ENCODE assay signal across 27 cellular contexts in genomic region chr13:99604636-99605035, GRCh38. TPM values are rescaled to one million over a fixed set of nuclear protein-coding genes. Genes with fewer than 3 reads are reported as not detected.
A peak's percentile ranks its signal among the peaks of the same experiment; 100 is the strongest.
DNase-seq lines count a peak whose midpoint lies in the region; ATAC-seq lines count a peak whose summit lies in the region.
"Had no signal": no experiment of that assay in that cellular context is flagged by ENCODE, and none has a peak within 500 bp of the region (broad histone marks: within the 10 kb centered on the region; RNA-seq: fewer than 3 reads in every experiment).

No MANE protein-coding gene starts in this region.

- peaks cover 60% of the 10 kb centered on the region for H3K4me1 Mint-ChIP-seq in activated naive CD4-positive, alpha-beta T cell treated with anti-CD3 and anti-CD28 coated beads, Interleukin-2, amount 10 ng/mL, durations not matched to agents 7 days and 5 days
- H3K4me1 Mint-ChIP-seq in T-helper 17 cell, result peaks cover 31% of the 10 kb centered on the region
- peaks cover 18% of the 10 kb centered on the region for H3K4me1 Mint-ChIP-seq in memory B cell
- H3K4me1 Mint-ChIP-seq in stimulated activated memory B cell treated with anti-CD40 and anti-IgM and Interleukin-4, amounts not matched to agents 10 μg/mL and 1 μg/mL and 100 μg/mL, for 72 hours, result peaks cover 40% of the 10 kb centered on the region

- H3K36me3 Mint-ChIP-seq in activated naive CD4-positive, alpha-beta T cell treated with anti-CD3 and anti-CD28 coated beads, Interleukin-2, amount 10 ng/mL, durations not matched to agents 7 days and 5 days, result peaks cover 10% of the 10 kb centered on the region
- H3K36me3 Mint-ChIP-seq in T-helper 17 cell (ENCODE audit: low read depth) (no peaks in the 10 kb centered on the region), memory B cell (peaks cover 3% of the 10 kb centered on the region)
- peaks cover 7% of the 10 kb centered on the region for H3K36me3 Mint-ChIP-seq in stimulated activated memory B cell treated with anti-CD40 and anti-IgM and Interleukin-4, amounts not matched to agents 10 μg/mL and 1 μg/mL and 100 μg/mL, for 72 hours

- no peaks in the 10 kb centered on the region for H3K9me3 ChIP-seq in T-helper 17 cell (ENCODE audit: control insufficient read depth, low read length, poor library complexity, severe bottlenecking)
- H3K9me3 ChIP-seq: body of pancreas, esophagus squamous epithelium, heart left ventricle had no signal

- DNase-seq in activated naive CD4-positive, alpha-beta T cell treated with anti-CD3 and anti-CD28 coated beads, Interleukin-2, amount 10 ng/mL, durations not matched to agents 7 days and 5 days, result no peak
- no peak for DNase-seq in activated naive CD4-positive, alpha-beta T cell treated with Interleukin-2 at 50 U/mL for 16 hours
- DNase-seq in T-helper 17 cell, result no peak
- no peak for DNase-seq in memory B cell (ENCODE audit: low spot score in 2 of 2)
- no peak for DNase-seq in NCI-H345 treated with DMSO at 0.1 percent for 48 hours (lab: John Stamatoyannopoulos, UW; ENCODE audit: unreplicated experiment)
- no peak for DNase-seq in effector CD4-positive, alpha-beta T cell
- DNase-seq: activated CD8-positive, alpha-beta T cell treated with anti-CD3 and anti-CD28 coated beads, Interleukin-2, amount 10 ng/mL, durations not matched to agents 7 days and 5 days; activated effector memory CD4-positive, alpha-beta T cell treated with anti-CD3 and anti-CD28 coated beads, Interleukin-2, amount 50 U/mL, for 16 hours; activated T-cell treated with anti-CD3 and anti-CD28 coated beads for 4 hours; body of pancreas; dorsolateral prefrontal cortex; EL; esophagus squamous epithelium; foreskin keratinocyte; GM23248; heart left ventricle; islet precursor cell; KBM-7; left ventricle myocardium inferior; mesendoderm; NCI-H1105; NCI-H2029; NCI-H526; stimulated activated CD4-positive, alpha-beta T cell treated with anti-CD3 and anti-CD28 coated beads, Interleukin-4, amount 100 ng/mL, for 4 hours; trophoblast cell had no signal

- ATAC-seq in T-helper 17 cell, result no peak
- no peak for ATAC-seq in memory B cell (ENCODE audit: low read depth)
- no peak for ATAC-seq in stimulated activated memory B cell treated with anti-CD40 and anti-IgM and Interleukin-4, amounts not matched to agents 10 μg/mL and 1 μg/mL and 100 μg/mL, for 72 hours
- no peak for ATAC-seq in GM21390 (IDR thresholded peaks at IDR 0.05; ENCODE audit: unreplicated experiment)
- ATAC-seq: activated CD8-positive, alpha-beta T cell treated with anti-CD3 and anti-CD28 coated beads, Interleukin-2, amount 10 ng/mL, durations not matched to agents 7 days and 5 days; body of pancreas; foreskin keratinocyte; heart left ventricle had no signal

- CTCF ChIA-PET in activated naive CD4-positive, alpha-beta T cell treated with anti-CD3 and anti-CD28 coated beads, Interleukin-2, amount 10 ng/mL, durations not matched to agents 7 days and 5 days (lab: Charles Lee), result no interaction called here

- peak overlapping the region; percentile 43 for H3K4me3 Mint-ChIP-seq in activated naive CD4-positive, alpha-beta T cell treated with anti-CD3 and anti-CD28 coated beads, Interleukin-2, amount 10 ng/mL, durations not matched to agents 7 days and 5 days
- peak overlapping the region; percentile 75 for H3K4me3 Mint-ChIP-seq in T-helper 17 cell
- peak overlapping the region; percentile 51 for H3K4me3 Mint-ChIP-seq in memory B cell
- H3K4me3 Mint-ChIP-seq in stimulated activated memory B cell treated with anti-CD40 and anti-IgM and Interleukin-4, amounts not matched to agents 10 μg/mL and 1 μg/mL and 100 μg/mL, for 72 hours, result peak overlapping the region; percentile 2

- H3K9me3 Mint-ChIP-seq in activated naive CD4-positive, alpha-beta T cell treated with anti-CD3 and anti-CD28 coated beads, Interleukin-2, amount 10 ng/mL, durations not matched to agents 7 days and 5 days, result peaks cover 2% of the 10 kb centered on the region
- H3K9me3 Mint-ChIP-seq in memory B cell, result no peaks in the 10 kb centered on the region
- H3K9me3 Mint-ChIP-seq in stimulated activated memory B cell treated with anti-CD40 and anti-IgM and Interleukin-4, amounts not matched to agents 10 μg/mL and 1 μg/mL and 100 μg/mL, for 72 hours, result no peaks in the 10 kb centered on the region

- H3K27ac Mint-ChIP-seq in activated naive CD4-positive, alpha-beta T cell treated with anti-CD3 and anti-CD28 coated beads, Interleukin-2, amount 10 ng/mL, durations not matched to agents 7 days and 5 days, result peak overlapping the region; percentile 85
- H3K27ac Mint-ChIP-seq in T-helper 17 cell (no peak overlapping the region), memory B cell (no peak overlapping the region)
- no peak overlapping the region for H3K27ac Mint-ChIP-seq in stimulated activated memory B cell treated with anti-CD40 and anti-IgM and Interleukin-4, amounts not matched to agents 10 μg/mL and 1 μg/mL and 100 μg/mL, for 72 hours

- H3K27me3 Mint-ChIP-seq in activated naive CD4-positive, alpha-beta T cell treated with anti-CD3 and anti-CD28 coated beads, Interleukin-2, amount 10 ng/mL, durations not matched to agents 7 days and 5 days, result peaks cover 8% of the 10 kb centered on the region
- H3K27me3 Mint-ChIP-seq in T-helper 17 cell, result no peaks in the 10 kb centered on the region
- H3K27me3 Mint-ChIP-seq in memory B cell, result no peaks in the 10 kb centered on the region
- H3K27me3 Mint-ChIP-seq in stimulated activated memory B cell treated with anti-CD40 and anti-IgM and Interleukin-4, amounts not matched to agents 10 μg/mL and 1 μg/mL and 100 μg/mL, for 72 hours, result no peaks in the 10 kb centered on the region

RNA-seq across cellular contexts. Expression of gene CLYBL, which starts 1.9 kb away (rescaled TPM):
- total RNA-seq in T-helper 17 cell, result 10 to 100 TPM; 12.8 to 14.5 TPM

Comparison
In these comparisons a context has a peak if more than half of its experiments do, and no peak if none do; other contexts are left out.
1. H3K4me3 Mint-ChIP-seq: peak in every context shown above with its lines; median percentile 75 in T-helper 17 cell; 51 in memory B cell; 43 in activated naive CD4-positive, alpha-beta T cell treated with anti-CD3 and anti-CD28 coated beads, Interleukin-2, amount 10 ng/mL, durations not matched to agents 7 days and 5 days; 2 in stimulated activated memory B cell treated with anti-CD40 and anti-IgM and Interleukin-4, amounts not matched to agents 10 μg/mL and 1 μg/mL and 100 μg/mL, for 72 hours.